In the genomic region with DNA sequence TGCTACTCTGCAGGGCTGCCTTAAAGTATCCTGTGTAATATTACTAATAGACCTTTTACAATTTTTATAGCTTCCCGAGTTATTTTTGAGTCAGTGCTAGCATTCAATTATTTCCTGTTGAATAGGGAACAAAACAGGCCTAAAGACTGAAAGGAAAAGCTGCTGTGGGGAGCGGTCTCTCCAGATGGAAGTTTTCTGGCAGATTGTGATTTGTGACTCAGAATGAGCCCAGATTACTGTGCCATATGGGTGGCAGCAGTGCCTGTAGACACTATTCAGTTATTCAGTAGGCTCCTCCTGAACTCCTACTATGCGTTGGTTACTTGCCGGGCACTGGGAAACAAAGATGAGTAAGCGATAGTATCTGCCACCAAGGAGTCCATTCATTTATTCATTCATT, we compare ENCODE assay signal across 1 cellular context.
TF ChIP-seq lines count a peak whose summit lies in the region.

No MANE protein-coding gene starts in this region.

TF ChIP-seq in SK-N-SH treated with all-trans-retinoic acid at 6 μM for 48 hours, 23 proteins besides CTCF, POLR2A, EP300 and RAD21 (continued from another document):
- TF ChIP-seq TSHZ2 (CRISPR knock-in tag; IDR thresholded peaks at IDR 0.05) (no peak), SNAI2 (CRISPR knock-in tag; IDR thresholded peaks at IDR 0.05) (no peak), BACH2 (CRISPR knock-in tag; IDR thresholded peaks at IDR 0.05; ENCODE audit: borderline replicate concordance) (no peak), CSDC2 (CRISPR knock-in tag; IDR thresholded peaks at IDR 0.05) (no peak), PPARA (CRISPR knock-in tag; IDR thresholded peaks at IDR 0.05; ENCODE audit: borderline replicate concordance) (no peak), CREB5 (CRISPR knock-in tag; IDR thresholded peaks at IDR 0.05; ENCODE audit: low read depth) (no peak)
- TF ChIP-seq, protein P1, sequence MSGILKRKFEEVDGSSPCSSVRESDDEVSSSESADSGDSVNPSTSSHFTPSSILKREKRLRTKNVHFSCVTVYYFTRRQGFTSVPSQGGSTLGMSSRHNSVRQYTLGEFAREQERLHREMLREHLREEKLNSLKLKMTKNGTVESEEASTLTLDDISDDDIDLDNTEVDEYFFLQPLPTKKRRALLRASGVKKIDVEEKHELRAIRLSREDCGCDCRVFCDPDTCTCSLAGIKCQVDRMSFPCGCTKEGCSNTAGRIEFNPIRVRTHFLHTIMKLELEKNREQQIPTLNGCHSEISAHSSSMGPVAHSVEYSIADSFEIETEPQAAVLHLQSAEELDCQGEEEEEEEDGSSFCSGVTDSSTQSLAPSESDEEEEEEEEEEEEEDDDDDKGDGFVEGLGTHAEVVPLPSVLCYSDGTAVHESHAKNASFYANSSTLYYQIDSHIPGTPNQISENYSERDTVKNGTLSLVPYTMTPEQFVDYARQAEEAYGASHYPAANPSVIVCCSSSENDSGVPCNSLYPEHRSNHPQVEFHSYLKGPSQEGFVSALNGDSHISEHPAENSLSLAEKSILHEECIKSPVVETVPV (CRISPR knock-in tag; IDR thresholded peaks at IDR 0.05): no peak
